Comparison of ENCODE assay signal across 10 cellular contexts in genomic region chr3:64687381-64687780, GRCh38. TPM values are rescaled to one million over a fixed set of nuclear protein-coding genes. Genes with fewer than 3 reads are reported as not detected.
DNase-seq lines count a peak whose midpoint lies in the region; ATAC-seq and TF ChIP-seq lines count a peak whose summit lies in the region.
"Had no signal": no experiment of that assay in that cellular context is flagged by ENCODE, and none has a peak within 500 bp of the region (broad histone marks: within the 10 kb centered on the region; RNA-seq: fewer than 3 reads in every experiment).

No MANE protein-coding gene starts in this region.

- H3K27me3 Mint-ChIP-seq in activated CD4-positive, alpha-beta T cell treated with anti-CD3 and anti-CD28 coated beads, Interleukin-2, amount 10 ng/mL, durations not matched to agents 24 days and 14 days = peaks cover 45% of the 10 kb centered on the region

- H3K27me3 ChIP-seq in A673 (replicated peaks; ENCODE audit: insufficient read depth, low read depth, low read length, poor library complexity) = no peaks in the 10 kb centered on the region

- no TSS peak for BruUV-seq in A673 (replicated peaks; lab: Mats Ljungman, UMichigan)

- ATAC-seq in left cardiac atrium (peak; percentile 9 to 17), omental fat pad (ENCODE audit: low FRiP score) (peak; percentile 0), GM19397 (IDR thresholded peaks at IDR 0.05; ENCODE audit: unreplicated experiment) (no peak)

- H3K4me1 Mint-ChIP-seq in activated CD4-positive, alpha-beta T cell treated with anti-CD3 and anti-CD28 coated beads, Interleukin-2, amount 10 ng/mL, durations not matched to agents 24 days and 14 days = peaks cover 6% of the 10 kb centered on the region

- no peaks in the 10 kb centered on the region for H3K36me3 ChIP-seq in A673 (ENCODE audit: insufficient read depth, low read length, poor library complexity, severe bottlenecking)

- no peaks in the 10 kb centered on the region for H3K36me3 Mint-ChIP-seq in activated CD4-positive, alpha-beta T cell treated with anti-CD3 and anti-CD28 coated beads, Interleukin-2, amount 10 ng/mL, durations not matched to agents 24 days and 14 days (ENCODE audit: low read depth)

- peaks cover 15% of the 10 kb centered on the region for H3K4me1 ChIP-seq in A673 (ENCODE audit: insufficient read depth, low read length, poor library complexity, severe bottlenecking)

- no peaks in the 10 kb centered on the region for H3K9me3 ChIP-seq in A673 (ENCODE audit: low read depth, low read length, poor library complexity, severe bottlenecking)

- no peak overlapping the region for H3K27ac ChIP-seq in A673 (ENCODE audit: low read depth, low read length, poor library complexity, severe bottlenecking)

- H3K4me3 Mint-ChIP-seq in activated CD4-positive, alpha-beta T cell treated with anti-CD3 and anti-CD28 coated beads, Interleukin-2, amount 10 ng/mL, durations not matched to agents 24 days and 14 days = no peak overlapping the region

- no peaks in the 10 kb centered on the region for H3K9me3 Mint-ChIP-seq in activated CD4-positive, alpha-beta T cell treated with anti-CD3 and anti-CD28 coated beads, Interleukin-2, amount 10 ng/mL, durations not matched to agents 24 days and 14 days

- H3K4me3 ChIP-seq in A673 (ENCODE audit: low read depth, low read length, poor library complexity, severe bottlenecking) (peak overlapping the region; percentile 49), WI38 (ENCODE audit: low read depth, low read length) (peak overlapping the region; percentile 35)

- H3K27ac Mint-ChIP-seq in activated CD4-positive, alpha-beta T cell treated with anti-CD3 and anti-CD28 coated beads, Interleukin-2, amount 10 ng/mL, durations not matched to agents 24 days and 14 days = no peak overlapping the region

- intact Hi-C loops in A673 (cut with micrococcal nuclease; ENCODE audit: unreplicated experiment) (loop anchor here (5.0 kb wide), 1 partner anchor 480 kb away; no protein-coding TSS in a partner anchor), left cardiac atrium (cut with DNase I) (loop anchor here (2.0 to 10.0 kb wide), 4 partner anchors 70 to 487 kb away; no protein-coding TSS in a partner anchor)
- intact Hi-C loops in activated CD4-positive, alpha-beta T cell treated with anti-CD3 and anti-CD28 coated beads, Interleukin-2, amount 10 ng/mL, durations not matched to agents 24 days and 14 days (cut with micrococcal nuclease) = no loop called here

- DNase-seq in A673 (ENCODE audit: low spot score) (no peak), left cardiac atrium (no peak), omental fat pad (ENCODE audit: low spot score) (no peak), DMS 273 treated with DMSO at 0.1 percent for 48 hours (lab: John Stamatoyannopoulos, UW) (no peak)
- no peak for DNase-seq in activated CD4-positive, alpha-beta T cell treated with anti-CD3 and anti-CD28 coated beads, Interleukin-2, amount 10 ng/mL, durations not matched to agents 24 days and 14 days
- no peak for DNase-seq in activated CD4-positive, alpha-beta T cell treated with anti-CD3 and anti-CD28 coated beads, Interleukin-2, amount 50 U/mL, for 48 hours
- DNase-seq: AML-193, NCI-H2171 had no signal

- POLR2A ChIA-PET in A673 (lab: Charles Lee; ENCODE audit: low non-redundant PET) = no interaction called here

- no peak for TF ChIP-seq CTCF in A673 (conservative IDR thresholded peaks at IDR 0.05; ENCODE audit: low read depth, low read length)
- TF ChIP-seq CTCF in WI38 (IDR thresholded peaks at IDR 0.05; ENCODE audit: low read depth, low read length) = no peak
- no peak for TF ChIP-seq CTCF in omental fat pad (IDR thresholded peaks at IDR 0.05)

- CTCF ChIA-PET in A673 (lab: Charles Lee) = no interaction called here

RNA-seq across cellular contexts. Expression of gene ADAMTS9, which starts 0.4 kb away (rescaled TPM):
- 0.26 TPM in 2 replicates for total RNA-seq in A673 (2021)
- 100 to 1,000 TPM in 1 of 2 donors, 10 to 100 TPM in 1; 28.0 to 100 TPM for total RNA-seq in left cardiac atrium
- 1,000 to 10,000 TPM in 1 of 4 donors, 100 to 1,000 TPM in 3; 136 to 1,116 (median 230) TPM for total RNA-seq in omental fat pad
- total RNA-seq in activated CD4-positive, alpha-beta T cell treated with anti-CD3 and anti-CD28 coated beads, Interleukin-2, amount 10 ng/mL, durations not matched to agents 24 days and 14 days = not detected in 2 replicates

Comparison
In these comparisons a context has a peak if more than half of its experiments do, and no peak if none do; other contexts are left out.
1. RNA of gene ADAMTS9, which starts 0.4 kb away (total RNA-seq): 136 to 1,116 TPM in omental fat pad and 28.0 to 100 TPM in left cardiac atrium; 0.26 TPM in A673 and not detected in activated CD4-positive, alpha-beta T cell treated with anti-CD3 and anti-CD28 coated beads, Interleukin-2, amount 10 ng/mL, durations not matched to agents 24 days and 14 days; every median in the first group is over 10 times any median in the second.